Comparison of ENCODE assay signal across 22 cellular contexts in the genomic region with DNA sequence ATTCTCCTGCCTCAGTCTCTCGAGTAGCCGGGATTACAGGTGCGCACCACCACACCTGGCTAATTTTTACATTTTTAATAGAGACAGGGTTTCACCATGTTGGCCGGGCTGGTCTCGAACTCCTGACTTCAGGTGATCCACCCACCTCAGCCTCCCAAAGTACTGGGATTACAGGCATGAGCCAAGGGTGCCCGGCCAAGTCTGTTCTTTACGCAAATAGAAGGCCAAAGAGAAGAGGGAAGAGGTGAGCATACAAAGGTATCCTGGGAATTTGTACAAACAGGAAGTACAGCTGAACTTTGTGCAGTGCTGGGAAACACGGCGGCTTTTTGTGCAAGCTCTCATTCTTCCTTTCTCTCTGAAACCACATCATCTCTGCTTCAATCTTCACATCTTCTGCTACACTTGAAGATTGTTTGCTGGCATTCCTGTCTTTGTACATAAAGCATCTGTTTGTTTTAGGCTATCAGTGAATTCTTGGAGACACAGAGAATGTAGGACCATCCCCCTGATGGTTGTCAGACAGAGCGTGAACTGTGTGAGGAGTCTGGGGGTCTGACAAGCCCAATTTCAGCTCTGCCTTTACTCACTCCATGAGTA.
DNase-seq lines count a peak whose midpoint lies in the region; ATAC-seq and TF ChIP-seq lines count a peak whose summit lies in the region.
"Had no signal": no experiment of that assay in that cellular context is flagged by ENCODE, and none has a peak within 500 bp of the region (broad histone marks: within the 10 kb centered on the region; RNA-seq: fewer than 3 reads in every experiment).

No MANE protein-coding gene starts in this region.

- ATAC-seq in GM18520 (IDR thresholded peaks at IDR 0.05; ENCODE audit: unreplicated experiment): no peak
- ATAC-seq: activated naive CD4-positive, alpha-beta T cell treated with anti-CD3 and anti-CD28 coated beads, Interleukin-2, amount 50 U/mL, for 72 hours; natural killer cell had no signal

- no peaks in the 10 kb centered on the region for H3K9me3 ChIP-seq in esophagus muscularis mucosa
- no peaks in the 10 kb centered on the region for H3K9me3 ChIP-seq in suprapubic skin
- H3K9me3 ChIP-seq: BLaER1, sigmoid colon, SJCRH30 had no signal

- intact Hi-C loops in activated CD4-positive, alpha-beta T cell treated with anti-CD3 and anti-CD28 coated beads, Interleukin-2, amount 10 ng/mL, durations not matched to agents 24 days and 14 days (cut with micrococcal nuclease): no loop called here
- intact Hi-C loops in esophagus muscularis mucosa (cut with DNase I): no loop called here

- H3K27me3 Mint-ChIP-seq in activated CD4-positive, alpha-beta T cell treated with anti-CD3 and anti-CD28 coated beads, Interleukin-2, amount 10 ng/mL, durations not matched to agents 24 days and 14 days: peaks cover 4% of the 10 kb centered on the region

- TF ChIP-seq CTCF in esophagus muscularis mucosa (IDR thresholded peaks at IDR 0.05): no peak
- TF ChIP-seq CTCF in suprapubic skin (IDR thresholded peaks at IDR 0.05): no peak

- no peaks in the 10 kb centered on the region for H3K27me3 ChIP-seq in esophagus muscularis mucosa
- no peaks in the 10 kb centered on the region for H3K27me3 ChIP-seq in suprapubic skin
- H3K27me3 ChIP-seq: BLaER1, sigmoid colon, SJCRH30 had no signal

- no peak for TF ChIP-seq EP300 in esophagus muscularis mucosa (IDR thresholded peaks at IDR 0.05)
- no peak for TF ChIP-seq EP300 in suprapubic skin (IDR thresholded peaks at IDR 0.05)

- H3K27ac ChIP-seq in esophagus muscularis mucosa (replicated peaks in 1 of 4): peak overlapping the region in 3 of 4 donors; percentile 11 to 24 (median 23)
- peak overlapping the region; percentile 24 for H3K27ac ChIP-seq in suprapubic skin
- H3K27ac ChIP-seq: 22Rv1, BLaER1, KMS-11, SJCRH30 had no signal

- no peaks in the 10 kb centered on the region for H3K4me1 Mint-ChIP-seq in activated CD4-positive, alpha-beta T cell treated with anti-CD3 and anti-CD28 coated beads, Interleukin-2, amount 10 ng/mL, durations not matched to agents 24 days and 14 days
- H3K4me1 Mint-ChIP-seq: natural killer cell had no signal

- no peak overlapping the region for H3K27ac Mint-ChIP-seq in activated CD4-positive, alpha-beta T cell treated with anti-CD3 and anti-CD28 coated beads, Interleukin-2, amount 10 ng/mL, durations not matched to agents 24 days and 14 days
- H3K27ac Mint-ChIP-seq: activated naive CD4-positive, alpha-beta T cell treated with anti-CD3 and anti-CD28 coated beads, Interleukin-2, amount 50 U/mL, for 72 hours; natural killer cell had no signal

- H3K36me3 ChIP-seq in esophagus muscularis mucosa: no peaks in the 10 kb centered on the region
- H3K36me3 ChIP-seq in suprapubic skin: no peaks in the 10 kb centered on the region
- H3K36me3 ChIP-seq: BLaER1, sigmoid colon, SJCRH30 had no signal

- DNase-seq in activated CD4-positive, alpha-beta T cell treated with anti-CD3 and anti-CD28 coated beads, Interleukin-2, amount 10 ng/mL, durations not matched to agents 24 days and 14 days: peak; percentile 40
- DNase-seq in activated CD4-positive, alpha-beta T cell treated with anti-CD3 and anti-CD28 coated beads for 1 hour: no peak
- DNase-seq in esophagus muscularis mucosa (ENCODE audit: extremely low spot score) (peak; percentile 80), medulla oblongata (ENCODE audit: extremely low spot score) (peak; percentile 24), suprapubic skin (ENCODE audit: low spot score in 2 of 2) (no peak), GM19240 (ENCODE audit: insufficient read length, low spot score) (no peak)
- DNase-seq in activated T-cell treated with anti-CD3 and anti-CD28 coated beads, Interleukin-2, amount 50 U/mL, for 1 hour: no peak
- DNase-seq: activated CD4-positive, alpha-beta T cell treated with anti-CD3 and anti-CD28 coated beads, Interleukin-2, amount 50 U/mL, for 1 hour; caudate nucleus; DMS 273 treated with DMSO at 0.1 percent for 48 hours; kidney glomerular epithelial cell; natural killer cell; NCI-H1417 treated with DMSO at 0.1 percent for 48 hours; sigmoid colon; SJCRH30; stimulated activated CD4-positive, alpha-beta T cell treated with anti-CD3 and anti-CD28 coated beads, Interleukin-4, amount 100 ng/mL, for 1 hour; stimulated activated CD8-positive, alpha-beta memory T cell treated with anti-CD3 and anti-CD28 coated beads, Interleukin-4, amount 100 ng/mL, for 48 hours had no signal

- 87% methylated on average over 10 of the region's 10 CpGs for WGBS in esophagus muscularis mucosa
- WGBS in suprapubic skin: 88% methylated on average over 10 of the region's 10 CpGs

- no peaks in the 10 kb centered on the region for H3K9me3 Mint-ChIP-seq in activated CD4-positive, alpha-beta T cell treated with anti-CD3 and anti-CD28 coated beads, Interleukin-2, amount 10 ng/mL, durations not matched to agents 24 days and 14 days
- H3K9me3 Mint-ChIP-seq: activated naive CD4-positive, alpha-beta T cell treated with anti-CD3 and anti-CD28 coated beads, Interleukin-2, amount 50 U/mL, for 72 hours; natural killer cell had no signal

- TF ChIP-seq POLR2A in esophagus muscularis mucosa (IDR thresholded peaks at IDR 0.05; ENCODE audit: low read depth): no peak
- TF ChIP-seq POLR2A in suprapubic skin (IDR thresholded peaks at IDR 0.05): no peak

- no peaks in the 10 kb centered on the region for H3K36me3 Mint-ChIP-seq in activated CD4-positive, alpha-beta T cell treated with anti-CD3 and anti-CD28 coated beads, Interleukin-2, amount 10 ng/mL, durations not matched to agents 24 days and 14 days (ENCODE audit: low read depth)
- H3K36me3 Mint-ChIP-seq: activated naive CD4-positive, alpha-beta T cell treated with anti-CD3 and anti-CD28 coated beads, Interleukin-2, amount 50 U/mL, for 72 hours; natural killer cell had no signal

- H3K4me3 ChIP-seq in esophagus muscularis mucosa: no peak overlapping the region
- H3K4me3 ChIP-seq in suprapubic skin: no peak overlapping the region
- H3K4me3 ChIP-seq: BLaER1, sigmoid colon, SJCRH30 had no signal

- H3K4me3 Mint-ChIP-seq in activated CD4-positive, alpha-beta T cell treated with anti-CD3 and anti-CD28 coated beads, Interleukin-2, amount 10 ng/mL, durations not matched to agents 24 days and 14 days: no peak overlapping the region
- H3K4me3 Mint-ChIP-seq: natural killer cell had no signal

- H3K4me1 ChIP-seq in esophagus muscularis mucosa (peaks cover 63 to 71% (median 65%) of the 10 kb centered on the region in 4 donors), suprapubic skin (peaks cover 26% of the 10 kb centered on the region)
- H3K4me1 ChIP-seq: BLaER1 had no signal

Comparison
In these comparisons a context has a peak if more than half of its experiments do, and no peak if none do; other contexts are left out.
1. DNase-seq: peak in activated CD4-positive, alpha-beta T cell treated with anti-CD3 and anti-CD28 coated beads, Interleukin-2, amount 10 ng/mL, durations not matched to agents 24 days and 14 days (single experiment), esophagus muscularis mucosa (single experiment) and medulla oblongata (single experiment); none in activated CD4-positive, alpha-beta T cell treated with anti-CD3 and anti-CD28 coated beads for 1 hour (single experiment), suprapubic skin (0 of 2), GM19240 (single experiment) and activated T-cell treated with anti-CD3 and anti-CD28 coated beads, Interleukin-2, amount 50 U/mL, for 1 hour (single experiment).